8 cellular contexts compared by ENCODE assay signal in the genomic region with DNA sequence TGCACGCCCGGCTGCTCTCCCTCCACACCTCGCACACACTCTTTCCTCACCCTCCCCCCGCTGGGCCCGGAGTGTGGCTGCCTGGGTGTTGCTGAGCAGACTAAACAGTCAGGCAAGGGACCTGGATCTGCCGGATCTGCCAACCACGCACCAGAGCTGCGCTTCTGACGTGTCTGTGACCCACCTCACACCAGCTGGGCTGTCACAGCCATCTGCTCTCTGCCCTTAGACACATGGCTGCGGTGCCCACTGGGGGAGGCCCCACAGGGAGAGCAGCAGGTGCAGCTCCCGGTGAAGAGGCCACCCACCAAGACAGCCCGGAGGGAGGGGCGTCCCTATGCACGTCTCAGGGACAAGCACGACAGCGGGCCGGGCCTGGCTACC.
DNase-seq lines count a peak whose midpoint lies in the region; ATAC-seq and TF ChIP-seq lines count a peak whose summit lies in the region.
"Not testable (repeated sequence)": the region's sequence is repeated elsewhere in the genome, so short reads cannot be mapped to it uniquely, and the experiment has no call there.

No MANE protein-coding gene starts in this region.

- peak in 2 of 3 donors; percentile 65 to 76 for DNase-seq in Peyer's patch
- DNase-seq in activated CD4-positive, alpha-beta T cell treated with anti-CD3 and anti-CD28 coated beads, Interleukin-2, amount 50 U/mL, for 1 hour = peak; percentile 49
- DNase-seq in activated naive CD4-positive, alpha-beta T cell treated with anti-CD3 and anti-CD28 coated beads for 36 hours = peak; percentile 47
- DNase-seq in Right ventricle myocardium superior = peak; percentile 10
- DNase-seq in spleen = peak; percentile 84
- DNase-seq in transverse colon = peak; percentile 37

- in situ Hi-C loops in transverse colon (cut with MboI; ENCODE audit: low pct_ligation_motif_present in 1 of 4, low pct_unique_long_range_greater_than_20kb in 1 of 4, low sequenced_read_pairs in 3 of 4) = not testable (repeated sequence)

- CTCF ChIA-PET in activated naive CD4-positive, alpha-beta T cell treated with anti-CD3 and anti-CD28 coated beads for 36 hours (lab: Charles Lee) = not testable (repeated sequence)

- not testable (repeated sequence) for H3K4me1 Mint-ChIP-seq in activated naive CD4-positive, alpha-beta T cell treated with anti-CD3 and anti-CD28 coated beads for 36 hours (ENCODE audit: low read depth)

- not testable (repeated sequence) for H3K9me3 ChIP-seq in Peyer's patch, spleen, transverse colon

- H3K4me3 ChIP-seq in Peyer's patch, spleen, transverse colon: not testable (repeated sequence)

- not testable (repeated sequence) for H3K4me1 ChIP-seq in Peyer's patch, transverse colon
- H3K4me1 ChIP-seq in spleen = peaks cover 0 to 23% (median 6%) of the 10 kb centered on the region in 6 donors

- H3K27me3 ChIP-seq in Peyer's patch; spleen (replicated peaks in 1 of 7); transverse colon: not testable (repeated sequence)

- not testable (repeated sequence) for TF ChIP-seq CTCF in Peyer's patch (IDR thresholded peaks at IDR 0.05); spleen (IDR thresholded peaks at IDR 0.05 in 8 of 11, conservative IDR thresholded peaks at IDR 0.05 in 3 of 11); transverse colon (IDR thresholded peaks at IDR 0.05)

- not testable (repeated sequence) for H3K9me3 Mint-ChIP-seq in activated naive CD4-positive, alpha-beta T cell treated with anti-CD3 and anti-CD28 coated beads for 36 hours

- intact Hi-C loops in activated naive CD4-positive, alpha-beta T cell treated with anti-CD3 and anti-CD28 coated beads for 36 hours (cut with micrococcal nuclease); Right ventricle myocardium superior (cut with DNase I); spleen (cut with DNase I; ENCODE audit: low total_unique reads); transverse colon (cut with DNase I; ENCODE audit: low total_unique reads): not testable (repeated sequence)

- WGBS in spleen, 5 donors = 0 to 36% methylated on average over 2 to 5 of the region's 17 CpGs; no CpG with 5 or more reads in 3 of the 5 donors
- no CpG with 5 or more reads among the region's 17 CpGs for WGBS in transverse colon (ENCODE audit: low coverage in 1 of 2), 2 donors

- H3K4me3 Mint-ChIP-seq in activated naive CD4-positive, alpha-beta T cell treated with anti-CD3 and anti-CD28 coated beads for 36 hours = not testable (repeated sequence)

- ATAC-seq in GM19324 (IDR thresholded peaks at IDR 0.05; ENCODE audit: low FRiP score, unreplicated experiment) = peak; percentile 39
- ATAC-seq in HG02678 (IDR thresholded peaks at IDR 0.05; ENCODE audit: unreplicated experiment) = peak; percentile 40
- ATAC-seq in Right ventricle myocardium superior (ENCODE audit: poor library complexity) = not testable (repeated sequence)

- not testable (repeated sequence) for H3K36me3 Mint-ChIP-seq in activated naive CD4-positive, alpha-beta T cell treated with anti-CD3 and anti-CD28 coated beads for 36 hours (ENCODE audit: low read depth)

- not testable (repeated sequence) for H3K27ac Mint-ChIP-seq in activated naive CD4-positive, alpha-beta T cell treated with anti-CD3 and anti-CD28 coated beads for 36 hours

- not testable (repeated sequence) for H3K27me3 Mint-ChIP-seq in activated naive CD4-positive, alpha-beta T cell treated with anti-CD3 and anti-CD28 coated beads for 36 hours (ENCODE audit: low read depth)

- H3K36me3 ChIP-seq in Peyer's patch, spleen, transverse colon: not testable (repeated sequence)

- H3K27ac ChIP-seq in Peyer's patch = peak overlapping the region in 1 of 4 donors; percentile 77
- peak overlapping the region in 4 of 8 donors; percentile 46 to 86 (median 76) for H3K27ac ChIP-seq in spleen
- not testable (repeated sequence) for H3K27ac ChIP-seq in transverse colon

- not testable (repeated sequence) for TF ChIP-seq POLR2A in Peyer's patch (IDR thresholded peaks at IDR 0.05); spleen (IDR thresholded peaks at IDR 0.05); transverse colon (IDR thresholded peaks at IDR 0.05)

- not testable (repeated sequence) for TF ChIP-seq EP300 in transverse colon (IDR thresholded peaks at IDR 0.05; ENCODE audit: low read depth)

Comparison
In these comparisons a context has a peak if more than half of its experiments do, and no peak if none do; other contexts are left out.
1. DNase-seq: peak in every context shown above with its lines; median percentile 84 in spleen; 70 in Peyer's patch; 49 in activated CD4-positive, alpha-beta T cell treated with anti-CD3 and anti-CD28 coated beads, Interleukin-2, amount 50 U/mL, for 1 hour; 47 in activated naive CD4-positive, alpha-beta T cell treated with anti-CD3 and anti-CD28 coated beads for 36 hours; 37 in transverse colon; 10 in Right ventricle myocardium superior.